22 cellular contexts compared by ENCODE assay signal in the genomic region with DNA sequence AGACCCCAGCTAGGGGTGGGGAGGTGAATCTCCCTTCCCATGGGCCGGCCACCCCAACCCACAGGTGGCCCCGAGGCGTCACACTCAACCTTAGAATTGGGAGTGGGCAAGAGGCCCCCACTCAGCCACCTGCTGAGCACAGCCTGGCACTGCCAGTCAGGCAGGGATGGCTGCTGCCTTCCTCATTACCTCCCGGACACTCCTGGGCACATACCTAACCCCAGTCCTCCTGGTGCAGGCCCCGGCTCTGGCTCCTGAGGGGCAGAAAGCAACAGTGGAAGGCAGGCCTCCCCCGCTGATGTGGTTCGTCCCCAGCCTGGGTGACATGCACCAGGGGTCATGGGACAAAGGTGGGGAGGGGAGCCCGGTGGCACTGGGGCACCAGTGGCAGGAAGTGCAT.
"Had no signal": no experiment of that assay in that cellular context is flagged by ENCODE, and none has a peak within 500 bp of the region (broad histone marks: within the 10 kb centered on the region; RNA-seq: fewer than 3 reads in every experiment).

No MANE protein-coding gene starts in this region.

- H3K27ac ChIP-seq: RWPE1 had no signal

- H3K4me2 ChIP-seq: SK-N-SH had no signal

- H3K9me3 ChIP-seq: MG63, SK-N-SH had no signal

- H3K9ac ChIP-seq: SK-N-SH had no signal

- H3K27me3 ChIP-seq: MG63 had no signal

- ATAC-seq: HepG2, Panc1, PC-3 had no signal

- H3K4me3 ChIP-seq: MG63 had no signal

- DNase-seq: IMR-90, KG1, MG63, NCI-H1092, NCI-H1105 treated with DMSO at 0.1 percent for 48 hours, NCI-H1417 treated with DMSO at 0.1 percent for 48 hours, NCI-H187, NCI-H2029, NCI-H2081 treated with DMSO at 0.1 percent for 48 hours, NCI-H2171, NCI-H226, NCI-H446, NCI-H510A, NCI-H524 treated with DMSO at 0.1 percent for 48 hours, NCI-H774, PC-3, SHP77, SK-N-SH, T-helper 1 cell had no signal

- H3K36me3 ChIP-seq: MG63 had no signal

- FAIRE-seq: HepG2 had no signal
